Comparison of ENCODE assay signal across 13 cellular contexts in the genomic region with DNA sequence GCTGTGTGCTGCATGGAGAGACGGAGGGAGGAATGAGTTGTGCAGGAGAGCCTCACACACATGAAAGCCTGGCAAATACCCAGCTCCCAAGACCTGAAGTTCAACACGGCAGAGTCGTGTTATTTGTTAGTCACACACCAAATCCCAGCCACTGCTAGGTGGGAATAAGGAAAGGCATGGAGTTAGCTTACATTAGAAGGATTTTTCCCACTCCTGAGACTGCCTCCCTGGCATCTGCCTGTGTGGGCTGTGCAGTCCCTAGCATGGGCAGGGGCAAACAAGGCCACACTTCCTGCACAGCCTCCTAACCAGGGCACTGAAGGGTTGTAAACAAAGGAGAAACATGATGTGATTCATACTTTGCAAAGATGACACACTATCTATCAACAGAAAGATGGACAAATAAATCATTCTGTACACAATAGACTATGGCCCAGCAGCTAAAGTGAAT.
A peak's percentile ranks its signal among the peaks of the same experiment; 100 is the strongest.
DNase-seq lines count a peak whose midpoint lies in the region; ATAC-seq and TF ChIP-seq lines count a peak whose summit lies in the region.
"Had no signal": no experiment of that assay in that cellular context is flagged by ENCODE, and none has a peak within 500 bp of the region (broad histone marks: within the 10 kb centered on the region; RNA-seq: fewer than 3 reads in every experiment).

No MANE protein-coding gene starts in this region.

- H3K27ac ChIP-seq in esophagus muscularis mucosa (replicated peaks in 1 of 4) (no peak overlapping the region), gastrocnemius medialis (no peak overlapping the region)
- H3K27ac ChIP-seq: neural progenitor cell had no signal

- no peaks in the 10 kb centered on the region for H3K4me1 ChIP-seq in esophagus muscularis mucosa
- H3K4me1 ChIP-seq in gastrocnemius medialis, result no peaks in the 10 kb centered on the region
- H3K4me1 ChIP-seq: neural progenitor cell had no signal

- peak; percentile 66 for DNase-seq in ELR (ENCODE audit: low read depth)
- DNase-seq in NCI-H2029 treated with DMSO at 0.1 percent for 48 hours (lab: John Stamatoyannopoulos, UW), result peak; percentile 17
- peak; percentile 46 for DNase-seq in cerebellar cortex (ENCODE audit: low spot score)
- peak; percentile 83 for DNase-seq in renal cortical epithelial cell (ENCODE audit: low read depth)
- no peak for DNase-seq in SIG-M5 (lab: John Stamatoyannopoulos, UW)
- DNase-seq in esophagus muscularis mucosa (ENCODE audit: extremely low spot score), result no peak
- no peak for DNase-seq in NCI-H510A (lab: John Stamatoyannopoulos, UW)
- DNase-seq in gastrocnemius medialis, result no peak
- DNase-seq: activated B cell treated with CpG ODN at 0.5 μM for 24 hours; activated naive CD4-positive, alpha-beta T cell treated with anti-CD3 and anti-CD28 coated beads, Interleukin-2, amount 50 U/mL, for 16 hours; stimulated activated naive CD4-positive, alpha-beta T cell treated with Interleukin-2 at 50 U/mL for 16 hours; T-cell had no signal

- TF ChIP-seq POLR2A in esophagus muscularis mucosa (IDR thresholded peaks at IDR 0.05; ENCODE audit: low read depth) (no peak), gastrocnemius medialis (IDR thresholded peaks at IDR 0.05) (no peak)

- H3K36me3 ChIP-seq in esophagus muscularis mucosa (no peaks in the 10 kb centered on the region), gastrocnemius medialis (no peaks in the 10 kb centered on the region)
- H3K36me3 ChIP-seq: neural progenitor cell had no signal

- in situ Hi-C loops in gastrocnemius medialis (cut with MboI; ENCODE audit: low sequenced_read_pairs in 4 of 4), result no loop called here

- 64% methylated on average over 3 of the region's 3 CpGs for WGBS in esophagus muscularis mucosa

- H3K4me3 ChIP-seq in esophagus muscularis mucosa (no peak overlapping the region), gastrocnemius medialis (no peak overlapping the region)
- H3K4me3 ChIP-seq: neural progenitor cell had no signal

- TF ChIP-seq EP300 in esophagus muscularis mucosa (IDR thresholded peaks at IDR 0.05), result no peak

- no peak for ATAC-seq in gastrocnemius medialis
- ATAC-seq: T-cell had no signal

- intact Hi-C loops in esophagus muscularis mucosa (cut with DNase I), result no loop called here
- intact Hi-C loops in gastrocnemius medialis (cut with DNase I; ENCODE audit: low total_unique reads), result no loop called here

- H3K27me3 ChIP-seq in esophagus muscularis mucosa, result no peaks in the 10 kb centered on the region
- no peaks in the 10 kb centered on the region for H3K27me3 ChIP-seq in gastrocnemius medialis
- H3K27me3 ChIP-seq: neural progenitor cell had no signal

- TF ChIP-seq CTCF in esophagus muscularis mucosa (IDR thresholded peaks at IDR 0.05) (no peak), gastrocnemius medialis (IDR thresholded peaks at IDR 0.05 in 4 of 5, conservative IDR thresholded peaks at IDR 0.05 in 1 of 5) (no peak)

- H3K9me3 ChIP-seq in esophagus muscularis mucosa (no peaks in the 10 kb centered on the region), gastrocnemius medialis (no peaks in the 10 kb centered on the region)

Comparison
In these comparisons a context has a peak if more than half of its experiments do, and no peak if none do; other contexts are left out.
1. DNase-seq: peak in ELR (single experiment), NCI-H2029 treated with DMSO at 0.1 percent for 48 hours (single experiment), cerebellar cortex (single experiment) and renal cortical epithelial cell (single experiment); none in SIG-M5 (single experiment), esophagus muscularis mucosa (single experiment), NCI-H510A (single experiment) and gastrocnemius medialis (0 of 2).